In genomic region chr19:5040544-5041167, GRCh38 we compare ENCODE assay signal across 1 cellular context.
TF ChIP-seq lines count a peak whose summit lies in the region.

No MANE protein-coding gene starts in this region.

TF ChIP-seq in H1, 55 proteins besides CTCF, POLR2A, EP300 and RAD21 (continued from another document):
- TF ChIP-seq SP4 (IDR thresholded peaks at IDR 0.05; ENCODE audit: low read length), result no peak
- TF ChIP-seq EGR1 (IDR thresholded peaks at IDR 0.05; ENCODE audit: borderline replicate concordance, low read depth, low read length), result no peak
- TF ChIP-seq E2F6 (IDR thresholded peaks at IDR 0.05), result no peak
- TF ChIP-seq CEBPB (IDR thresholded peaks at IDR 0.05; ENCODE audit: low read depth, low read length), result no peak
- TF ChIP-seq CBX8 (IDR thresholded peaks at IDR 0.05; ENCODE audit: borderline replicate concordance, low read depth, low read length), result no peak
- TF ChIP-seq RFX5 (IDR thresholded peaks at IDR 0.05; ENCODE audit: borderline replicate concordance, low read depth, low read length), result no peak
- no peak for TF ChIP-seq CHD2 (IDR thresholded peaks at IDR 0.05; ENCODE audit: low read length)
